9 cellular contexts compared by ENCODE assay signal in genomic region chr5:137695651-137696428, GRCh38. TPM values are rescaled to one million over a fixed set of nuclear protein-coding genes. Genes with fewer than 3 reads are reported as not detected.
DNase-seq lines count a peak whose midpoint lies in the region; ATAC-seq and TF ChIP-seq lines count a peak whose summit lies in the region.
"Had no signal": no experiment of that assay in that cellular context is flagged by ENCODE, and none has a peak within 500 bp of the region (broad histone marks: within the 10 kb centered on the region; RNA-seq: fewer than 3 reads in every experiment).

No MANE protein-coding gene starts in this region.

- H3K27me3 ChIP-seq in heart left ventricle (no peaks in the 10 kb centered on the region), WERI-Rb-1 (ENCODE audit: insufficient read depth, low read depth, severe bottlenecking) (no peaks in the 10 kb centered on the region), esophagus squamous epithelium (no peaks in the 10 kb centered on the region), thymus (ENCODE audit: control insufficient read depth, insufficient read depth) (no peaks in the 10 kb centered on the region)
- H3K27me3 ChIP-seq: neutrophil had no signal

- H3K27ac ChIP-seq in heart left ventricle (peak overlapping the region; percentile 1 to 80 (median 55)), WERI-Rb-1 (no peak overlapping the region), esophagus squamous epithelium (peak overlapping the region in 3 of 4 donors; percentile 10 to 73 (median 59)), thymus (ENCODE audit: low read depth) (peak overlapping the region; percentile 19)
- H3K27ac ChIP-seq: neutrophil had no signal

- H3K4me1 ChIP-seq in heart left ventricle (peaks cover 0 to 67% (median 36%) of the 10 kb centered on the region in 12 donors), esophagus squamous epithelium (peaks cover 0 to 13% (median 0%) of the 10 kb centered on the region in 3 donors), thymus (ENCODE audit: control insufficient read depth, insufficient read depth, low read length) (peaks cover 14% of the 10 kb centered on the region)

- ATAC-seq in heart left ventricle (peak in 3 of 4 donors; percentile 30 to 59 (median 43)), Right ventricle myocardium superior (ENCODE audit: poor library complexity) (no peak), GM21390 (IDR thresholded peaks at IDR 0.05; ENCODE audit: unreplicated experiment) (no peak)

- TF ChIP-seq POLR2A in heart left ventricle (IDR thresholded peaks at IDR 0.05) (no peak), esophagus squamous epithelium (IDR thresholded peaks at IDR 0.05) (no peak)

- H3K9me3 ChIP-seq in heart left ventricle (no peaks in the 10 kb centered on the region), WERI-Rb-1 (ENCODE audit: severe bottlenecking) (no peaks in the 10 kb centered on the region), esophagus squamous epithelium (no peaks in the 10 kb centered on the region), thymus (ENCODE audit: control insufficient read depth) (no peaks in the 10 kb centered on the region)
- H3K9me3 ChIP-seq: neutrophil had no signal

- intact Hi-C loops in heart left ventricle (cut with DNase I), result loop anchor here in 4 of 10 donors (5.0 kb wide), 2 partner anchors 36 to 41 kb away; partner anchors contain the start of gene KLHL3 (in 2 of the 4)
- intact Hi-C loops in Right ventricle myocardium superior (cut with DNase I), result no loop called here
- intact Hi-C loops in esophagus squamous epithelium (cut with DNase I), result no loop called here

- H3K4me3 ChIP-seq in heart left ventricle (no peak overlapping the region), WERI-Rb-1 (ENCODE audit: low read depth, low read length) (no peak overlapping the region), esophagus squamous epithelium (no peak overlapping the region), thymus (ENCODE audit: low read length) (no peak overlapping the region)

- TF ChIP-seq CTCF in heart left ventricle (IDR thresholded peaks at IDR 0.05) (peak in 11 of 12 donors; percentile 7 to 59 (median 34)), WERI-Rb-1 (IDR thresholded peaks at IDR 0.05; ENCODE audit: low read depth, low read length) (0 out of 2 replicates have a peak, but pooled peaks have one; percentile 3), esophagus squamous epithelium (IDR thresholded peaks at IDR 0.05) (peak in 4 of 6 experiments; percentile 10 to 29 (median 20))

- 53 to 66% (median 65%) methylated on average over 4 of the region's 4 CpGs for WGBS in heart left ventricle, 4 donors
- 67 to 71% methylated on average over 4 of the region's 4 CpGs for WGBS in esophagus squamous epithelium, 2 donors
- WGBS in thymus, result 46% methylated on average over 4 of the region's 4 CpGs

- DNase-seq in heart left ventricle (peak in 1 of 5 donors; percentile 30), Right ventricle myocardium superior (no peak), WERI-Rb-1 (no peak), esophagus squamous epithelium (lab: John Stamatoyannopoulos, UW) (no peak), NCI-H748 (lab: John Stamatoyannopoulos, UW; ENCODE audit: unreplicated experiment) (no peak), D341Med (ENCODE audit: low spot score) (no peak)

- H3K36me3 ChIP-seq in heart left ventricle (peaks cover 0 to 40% (median 16%) of the 10 kb centered on the region in 9 donors), WERI-Rb-1 (no peaks in the 10 kb centered on the region; the same call in 1 of the 2 replicates), esophagus squamous epithelium (peaks cover 0 to 24% (median 0%) of the 10 kb centered on the region in 3 donors), thymus (ENCODE audit: control insufficient read depth, insufficient read depth) (peaks cover 11% of the 10 kb centered on the region)
- H3K36me3 ChIP-seq: neutrophil had no signal

RNA-seq across cellular contexts. Expression of gene KLHL3, which starts 40.0 kb away (rescaled TPM):
- total RNA-seq in heart left ventricle, result 10 to 100 TPM; 16.9 to 77.6 (median 26.1) TPM
- polyA plus RNA-seq in heart left ventricle, result 10 to 100 TPM in 1 of 2 donors, 1 to 10 TPM in 1; 8.3 to 54.6 TPM
- 22.3 TPM for total RNA-seq in Right ventricle myocardium superior
- 1 to 10 TPM; 1.7 to 3.8 (median 3.1) TPM for total RNA-seq in esophagus squamous epithelium
- polyA plus RNA-seq in thymus, result 5.0 TPM

RNA-seq across cellular contexts. Expression of gene HNRNPA0, which starts 58.3 kb away (rescaled TPM):
- total RNA-seq in heart left ventricle, result 10 to 100 TPM in 7 of 9 donors, 1 to 10 TPM in 2; 4.0 to 21.0 (median 14.2) TPM
- 10 to 100 TPM in 1 of 2 donors, 1 to 10 TPM in 1; 9.4 to 27.6 TPM for polyA plus RNA-seq in heart left ventricle
- total RNA-seq in Right ventricle myocardium superior, result 12.1 TPM
- total RNA-seq in esophagus squamous epithelium, result 10 to 100 TPM in 2 of 4 donors, 1 to 10 TPM in 2; 8.4 to 13.7 (median 9.4) TPM
- 32.9 TPM for polyA plus RNA-seq in thymus

Comparison
In these comparisons a context has a peak if more than half of its experiments do, and no peak if none do; other contexts are left out.
1. ATAC-seq: peak in heart left ventricle (3 of 4); none in Right ventricle myocardium superior (single experiment) and GM21390 (single experiment).
2. Peak in every context shown above with its lines, with median percentiles within 50 percentile points of each other: CTCF ChIP-seq.